ENCODE assay signal across 8 cellular contexts in the genomic region with DNA sequence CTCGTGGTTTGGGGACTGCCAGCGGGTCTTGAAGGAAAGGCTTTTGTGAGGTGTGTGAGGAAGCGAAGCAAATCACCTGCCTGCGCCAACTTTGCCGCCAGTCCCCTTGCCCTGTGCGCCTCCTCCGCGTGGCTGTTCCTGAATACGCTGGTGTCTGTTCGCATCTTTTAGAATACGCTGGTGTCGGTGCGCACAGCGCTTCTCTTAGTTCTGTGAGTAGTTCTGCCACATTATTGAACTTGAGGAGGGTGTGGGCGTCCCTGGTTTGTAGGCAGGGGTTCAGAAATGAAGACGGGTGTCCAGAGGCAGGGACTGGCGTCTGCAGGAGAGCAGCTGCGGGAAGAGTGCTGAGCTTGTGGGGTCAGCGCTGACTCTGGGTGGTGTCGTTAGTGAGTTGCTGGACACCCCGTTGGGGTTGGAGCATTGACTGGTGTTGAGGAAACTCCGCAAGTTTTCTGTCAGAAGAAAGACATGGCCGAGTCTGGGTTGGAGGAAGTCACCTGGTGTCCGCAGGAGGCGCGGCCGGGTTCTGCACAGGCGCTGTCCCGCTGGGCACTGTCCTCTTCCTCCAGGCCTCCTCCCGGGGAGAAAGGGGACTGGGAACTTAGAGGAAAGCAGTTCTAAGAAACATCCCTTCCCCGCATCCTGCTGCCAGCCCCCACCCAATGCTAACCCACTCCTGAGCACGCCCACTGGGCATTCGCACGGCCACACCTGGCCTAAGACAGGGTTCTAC. TPM values are rescaled to one million over a fixed set of nuclear protein-coding genes. Genes with fewer than 3 reads are reported as not detected.
DNase-seq lines count a peak whose midpoint lies in the region; ATAC-seq lines count a peak whose summit lies in the region.

No MANE protein-coding gene starts in this region.

- peak overlapping the region; percentile 96 for H3K4me3 ChIP-seq in ectodermal cell (ENCODE audit: insufficient read depth, low read depth, low read length)
- H3K4me3 ChIP-seq in stomach smooth muscle (ENCODE audit: low read length in 2 of 2): peak overlapping the region; percentile 96 to 97

- H3K4me1 ChIP-seq in ectodermal cell (ENCODE audit: control insufficient read depth, insufficient read depth, low read length): no peaks in the 10 kb centered on the region
- peaks cover 9% of the 10 kb centered on the region for H3K4me1 ChIP-seq in stomach smooth muscle (ENCODE audit: control insufficient read depth, insufficient read depth, low read length)

- no peaks in the 10 kb centered on the region for H3K27me3 ChIP-seq in ectodermal cell (ENCODE audit: control insufficient read depth, insufficient read depth, low read length, poor library complexity, severe bottlenecking)
- H3K27me3 ChIP-seq in stomach smooth muscle (ENCODE audit: control insufficient read depth in 1 of 2, insufficient read depth in 2 of 2, low read length in 2 of 2): no peaks in the 10 kb centered on the region

- ATAC-seq in HG03196 (IDR thresholded peaks at IDR 0.05; ENCODE audit: unreplicated experiment): peak; percentile 14
- ATAC-seq in T-helper 17 cell: peak; percentile 8

- H3K27ac Mint-ChIP-seq in T-helper 17 cell: no peak overlapping the region

- peak overlapping the region; percentile 85 for H3K4me3 Mint-ChIP-seq in T-helper 17 cell

- peaks cover 11% of the 10 kb centered on the region for H3K4me1 Mint-ChIP-seq in T-helper 17 cell

- H3K27me3 Mint-ChIP-seq in T-helper 17 cell: no peaks in the 10 kb centered on the region

- H3K36me3 Mint-ChIP-seq in T-helper 17 cell (ENCODE audit: low read depth): no peaks in the 10 kb centered on the region

- peaks cover 4% of the 10 kb centered on the region for H3K9me3 ChIP-seq in T-helper 17 cell (ENCODE audit: control insufficient read depth, low read length, poor library complexity, severe bottlenecking)
- peaks cover 5% of the 10 kb centered on the region for H3K9me3 ChIP-seq in ectodermal cell (ENCODE audit: control insufficient read depth, low read length)
- no peaks in the 10 kb centered on the region for H3K9me3 ChIP-seq in stomach smooth muscle (ENCODE audit: control insufficient read depth in 2 of 2, low read length in 2 of 2)

- WGBS in ectodermal cell, 2 experiments: 3 to 4% methylated on average over 34 of the region's 34 CpGs

- H3K36me3 ChIP-seq in ectodermal cell (ENCODE audit: control insufficient read depth, insufficient read depth, low read length) (peaks cover 34% of the 10 kb centered on the region), stomach smooth muscle (ENCODE audit: control insufficient read depth in 2 of 2, insufficient read depth in 2 of 2, low read length in 2 of 2) (peaks cover 8 to 16% of the 10 kb centered on the region in 2 donors)

- peak in 2 of 3 donors; percentile 7 to 25 for DNase-seq in stimulated activated CD4-positive, alpha-beta T cell treated with anti-CD3 and anti-CD28 coated beads, Interleukin-12 subunit alpha, Interleukin-12 subunit beta, amount 100 ng/mL, for 48 hours (ENCODE audit: low read depth in 2 of 3, low spot score in 1 of 3)
- DNase-seq in stimulated activated CD4-positive, alpha-beta T cell treated with anti-CD3 and anti-CD28 coated beads, Interleukin-12 subunit alpha, Interleukin-12 subunit beta, amount 100 ng/mL, for 4 hours: no peak
- no peak for DNase-seq in T-helper 17 cell
- DNase-seq in lung microvascular endothelial cell (ENCODE audit: low read depth in 2 of 2): peak; percentile 31 to 47
- DNase-seq in NCI-H1048 (lab: John Stamatoyannopoulos, UW): no peak

- H3K9ac ChIP-seq in stomach smooth muscle (ENCODE audit: low read length in 2 of 2): peak overlapping the region; percentile 89 to 93

- H3K27ac ChIP-seq in ectodermal cell (ENCODE audit: insufficient read depth, low read depth, low read length, poor library complexity, severe bottlenecking) (peak overlapping the region; percentile 76), stomach smooth muscle (ENCODE audit: low read length) (peak overlapping the region; percentile 85)

RNA-seq across cellular contexts. Expression of a gene that starts 1.0 kb away (rescaled TPM):
- total RNA-seq in T-helper 17 cell (1 to 10 TPM; 2.0 to 6.3 TPM), lung microvascular endothelial cell (2.2 and 5.4 TPM in 2 replicates)
- polyA plus RNA-seq in ectodermal cell (2013, experiment 1 of 4): 16.4 TPM
- 16.3 TPM for polyA plus RNA-seq in ectodermal cell (2013, experiment 2 of 4)
- polyA plus RNA-seq in ectodermal cell (2013, experiment 3 of 4): 13.3 TPM
- polyA plus RNA-seq in ectodermal cell (2013, experiment 4 of 4): 12.5 TPM

Comparison
In these comparisons a context has a peak if more than half of its experiments do, and no peak if none do; other contexts are left out.
1. DNase-seq: peak in stimulated activated CD4-positive, alpha-beta T cell treated with anti-CD3 and anti-CD28 coated beads, Interleukin-12 subunit alpha, Interleukin-12 subunit beta, amount 100 ng/mL, for 48 hours (2 of 3) and lung microvascular endothelial cell (2 of 2); none in stimulated activated CD4-positive, alpha-beta T cell treated with anti-CD3 and anti-CD28 coated beads, Interleukin-12 subunit alpha, Interleukin-12 subunit beta, amount 100 ng/mL, for 4 hours (single experiment), T-helper 17 cell (0 of 3) and NCI-H1048 (single experiment).